Comparison of ENCODE assay signal across 18 cellular contexts in the genomic region with DNA sequence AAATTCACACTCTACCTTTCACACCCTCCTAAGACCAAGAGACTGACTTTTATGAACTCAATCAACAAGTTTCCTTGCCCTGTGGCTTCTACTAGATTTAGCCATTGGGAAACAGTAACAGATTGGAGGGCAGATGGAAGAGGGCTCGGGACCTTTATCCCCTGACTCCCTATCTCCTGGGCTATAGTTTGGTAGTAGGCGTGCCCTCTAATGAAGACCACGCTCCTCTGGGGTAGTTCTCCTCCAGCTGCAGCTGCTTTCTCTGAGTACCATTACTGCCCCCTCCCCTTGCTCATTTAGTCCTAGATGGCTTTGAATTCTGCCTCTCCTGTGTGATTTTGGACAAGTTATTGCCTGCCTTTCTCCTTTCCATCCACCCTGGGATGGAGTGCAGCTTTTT. TPM values are rescaled to one million over a fixed set of nuclear protein-coding genes. Genes with fewer than 3 reads are reported as not detected.
DNase-seq lines count a peak whose midpoint lies in the region; ATAC-seq and TF ChIP-seq lines count a peak whose summit lies in the region.
"Had no signal": no experiment of that assay in that cellular context is flagged by ENCODE, and none has a peak within 500 bp of the region (broad histone marks: within the 10 kb centered on the region; RNA-seq: fewer than 3 reads in every experiment).

No MANE protein-coding gene starts in this region.

- H3K4me3 ChIP-seq in left ventricle myocardium inferior (no peak overlapping the region), right cardiac atrium (ENCODE audit: low read length) (no peak overlapping the region), WERI-Rb-1 (ENCODE audit: low read depth, low read length) (no peak overlapping the region)
- H3K4me3 ChIP-seq: GM12878, K562 had no signal

- no peaks in the 10 kb centered on the region for H3K9me3 ChIP-seq in left ventricle myocardium inferior (replicated peaks)
- no peaks in the 10 kb centered on the region for H3K9me3 ChIP-seq in right cardiac atrium (ENCODE audit: control insufficient read depth, low read length)
- no peaks in the 10 kb centered on the region for H3K9me3 ChIP-seq in WERI-Rb-1 (ENCODE audit: severe bottlenecking)

- no peaks in the 10 kb centered on the region for H3K9me3 Mint-ChIP-seq in type B pancreatic cell
- H3K9me3 Mint-ChIP-seq: H9 had no signal

- ATAC-seq in right cardiac atrium (no peak), omental fat pad (ENCODE audit: low FRiP score) (peak; percentile 32)
- ATAC-seq: GM12878, K562 had no signal

- intact Hi-C loops in left ventricle myocardium inferior (cut with micrococcal nuclease) (no loop called here), right cardiac atrium (cut with DNase I) (no loop called here)

- H3K36me3 ChIP-seq in left ventricle myocardium inferior, result no peaks in the 10 kb centered on the region
- no peaks in the 10 kb centered on the region for H3K36me3 ChIP-seq in WERI-Rb-1

- peak overlapping the region; percentile 24 for H3K27ac Mint-ChIP-seq in type B pancreatic cell
- H3K27ac Mint-ChIP-seq: H9 had no signal

- H3K27me3 ChIP-seq in left ventricle myocardium inferior (ENCODE audit: low read depth) (no peaks in the 10 kb centered on the region), right cardiac atrium (ENCODE audit: control insufficient read depth, insufficient read depth) (no peaks in the 10 kb centered on the region), WERI-Rb-1 (ENCODE audit: insufficient read depth, low read depth, severe bottlenecking) (no peaks in the 10 kb centered on the region)

- H3K36me3 Mint-ChIP-seq in type B pancreatic cell, result no peaks in the 10 kb centered on the region
- H3K36me3 Mint-ChIP-seq: CD14-positive monocyte had no signal

- peaks cover 16% of the 10 kb centered on the region for H3K4me1 Mint-ChIP-seq in type B pancreatic cell (ENCODE audit: unreplicated experiment)
- H3K4me1 Mint-ChIP-seq: H9 had no signal

- peak overlapping the region; percentile 45 for H3K27ac ChIP-seq in left ventricle myocardium inferior (replicated peaks)
- no peak overlapping the region for H3K27ac ChIP-seq in right cardiac atrium (ENCODE audit: low read length)
- peak overlapping the region; percentile 34 for H3K27ac ChIP-seq in WERI-Rb-1

- TF ChIP-seq CTCF in left ventricle myocardium inferior (IDR thresholded peaks at IDR 0.05; ENCODE audit: borderline replicate concordance), result no peak
- no peak for TF ChIP-seq CTCF in WERI-Rb-1 (IDR thresholded peaks at IDR 0.05; ENCODE audit: low read depth, low read length)
- TF ChIP-seq CTCF in omental fat pad (IDR thresholded peaks at IDR 0.05), result no peak
- no peak for TF ChIP-seq CTCF in type B pancreatic cell (conservative IDR thresholded peaks at IDR 0.05)

- no peak overlapping the region for H3K4me3 Mint-ChIP-seq in type B pancreatic cell
- H3K4me3 Mint-ChIP-seq: H9 had no signal

- WGBS in right cardiac atrium, result 82% methylated on average over 3 of the region's 3 CpGs

- no peaks in the 10 kb centered on the region for H3K27me3 Mint-ChIP-seq in type B pancreatic cell

- DNase-seq in left ventricle myocardium inferior, result no peak
- DNase-seq in right cardiac atrium, result no peak
- peak; percentile 48 for DNase-seq in WERI-Rb-1
- DNase-seq in omental fat pad (ENCODE audit: low spot score), result no peak
- DNase-seq in type B pancreatic cell (ENCODE audit: extremely low spot score, unreplicated experiment), result no peak
- no peak for DNase-seq in NCI-H2171 treated with DMSO at 0.1 percent for 48 hours (lab: John Stamatoyannopoulos, UW)
- no peak for DNase-seq in RPMI8226
- no peak for DNase-seq in DMS79 treated with DMSO at 0.1 percent for 48 hours (lab: John Stamatoyannopoulos, UW)
- DNase-seq: H9, NCI-H1105 treated with DMSO at 0.1 percent for 48 hours, NCI-H187, NCI-H2107, NCI-H446 treated with DMSO at 0.1 percent for 48 hours, NCI-H774, SIG-M5 had no signal

- H3K4me1 ChIP-seq in left ventricle myocardium inferior (peaks cover 10% of the 10 kb centered on the region), right cardiac atrium (ENCODE audit: control insufficient read depth, insufficient read depth, low read length) (no peaks in the 10 kb centered on the region)

RNA-seq across cellular contexts. Expression of gene FMN1, which starts 33.3 kb away (rescaled TPM):
- total RNA-seq in left ventricle myocardium inferior (4.5 TPM), right cardiac atrium (1 to 10 TPM; 1.7 to 8.5 (median 3.5) TPM), omental fat pad (10 to 100 TPM; 19.9 to 35.5 (median 28.5) TPM), type B pancreatic cell (ENCODE audit: low replicate concordance) (15.8 and 22.1 TPM in 2 replicates)
- polyA plus RNA-seq in right cardiac atrium, result 0.63 TPM
